33 cellular contexts compared by ENCODE assay signal in the genomic region with DNA sequence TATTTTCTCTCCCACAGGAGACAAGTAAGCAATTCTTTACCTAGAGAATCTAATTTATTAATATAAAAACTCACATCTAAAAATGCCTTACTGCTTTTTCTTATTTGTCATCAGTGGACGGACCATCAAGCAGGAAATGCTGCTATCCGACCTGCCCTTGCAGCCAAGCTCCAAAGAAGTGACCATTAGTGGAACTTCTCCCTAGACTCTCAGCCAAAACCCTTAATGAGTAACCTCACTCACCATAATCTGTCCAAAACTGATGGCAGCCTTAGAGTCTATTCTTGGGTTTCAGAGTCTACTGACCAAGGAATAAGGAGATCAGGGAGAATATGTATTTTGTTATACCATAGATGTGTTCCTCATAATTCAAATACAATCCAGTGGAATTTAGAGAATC.
DNase-seq lines count a peak whose midpoint lies in the region; ATAC-seq, FAIRE-seq and TF ChIP-seq lines count a peak whose summit lies in the region.
"Had no signal": no experiment of that assay in that cellular context is flagged by ENCODE, and none has a peak within 500 bp of the region (broad histone marks: within the 10 kb centered on the region; RNA-seq: fewer than 3 reads in every experiment).

No MANE protein-coding gene starts in this region.

- no peaks in the 10 kb centered on the region for H3K79me2 ChIP-seq in HepG2 (ENCODE audit: insufficient read depth, low read length)

- H3K18ac ChIP-seq in IMR-90 (ENCODE audit: low read depth, low read length): no peak overlapping the region

- H4K5ac ChIP-seq in IMR-90 (ENCODE audit: low read depth, low read length): no peak overlapping the region

- intact Hi-C loops in right lobe of liver (cut with DNase I): no loop called here
- intact Hi-C loops in HepG2 (cut with micrococcal nuclease; ENCODE audit: unreplicated experiment): no loop called here
- intact Hi-C loops in IMR-90 (cut with micrococcal nuclease): no loop called here

- no peak overlapping the region for H3K14ac ChIP-seq in IMR-90 (replicated peaks; ENCODE audit: low read depth, low read length)

- no peak overlapping the region for H2BK5ac ChIP-seq in IMR-90 (ENCODE audit: low read depth, low read length, poor library complexity, severe bottlenecking)

- peak overlapping the region; percentile 75; the same call in 1 of the 2 replicates for H3K23ac ChIP-seq in IMR-90 (ENCODE audit: low read depth, low read length)

- no TSS peak for BruUV-seq in HepG2 (replicated peaks; lab: Mats Ljungman, UMichigan)
- BruUV-seq in IMR-90 (replicated peaks; lab: Mats Ljungman, UMichigan): no TSS peak

- H3K79me1 ChIP-seq in IMR-90 (ENCODE audit: low read depth in 1 of 2, low read length in 2 of 2): peaks cover 6 to 15% of the 10 kb centered on the region in 2 experiments

- no peak for TF ChIP-seq RAD21 in HepG2 (CRISPR knock-in tag; IDR thresholded peaks at IDR 0.05)
- no peak for TF ChIP-seq RAD21 in IMR-90 (IDR thresholded peaks at IDR 0.05; ENCODE audit: low read length)

- H2BK15ac ChIP-seq in IMR-90 (ENCODE audit: low read depth, low read length): no peak overlapping the region

- dilution Hi-C loops in IMR-90 (cut with HindIII; ENCODE audit: low sequenced_read_pairs, unreplicated experiment): no loop called here

- H2AK5ac ChIP-seq in IMR-90 (ENCODE audit: low read depth, low read length): no peak overlapping the region

- H3K4me2 ChIP-seq in HepG2 (ENCODE audit: low read depth, low read length) (no peak overlapping the region), IMR-90 (ENCODE audit: low read depth, low read length) (no peak overlapping the region)
- H3K4me2 ChIP-seq: A549; BLaER1; BLaER1 treated with 17β-estradiol and CSF1 and Interleukin-3, amounts not matched to agents 10 nM and 100 nM had no signal

- peaks cover 0 to 11% (median 0%) of the 10 kb centered on the region in 4 donors for H3K4me1 ChIP-seq in right lobe of liver
- peaks cover 7% of the 10 kb centered on the region; the same call in 1 of the 2 replicates for H3K4me1 ChIP-seq in HepG2 (ENCODE audit: insufficient read depth, low read length)
- H3K4me1 ChIP-seq in IMR-90 (ENCODE audit: control insufficient read depth, insufficient read depth, low read length): peaks cover 3% of the 10 kb centered on the region
- H3K4me1 ChIP-seq: A549, BE2C, BLaER1, Caco-2 had no signal

- H4K91ac ChIP-seq in IMR-90 (ENCODE audit: insufficient read depth, low read depth, low read length): no peak overlapping the region

- CTCF ChIA-PET in HepG2 (lab: Yijun Ruan, JAX; ENCODE audit: low intra/inter-chr PET ratio, low total read pairs) (no interaction called here), IMR-90 (lab: Yijun Ruan, JAX) (no interaction called here)

- H3K9ac ChIP-seq in HepG2 (ENCODE audit: insufficient read depth, low read depth, low read length): no peak overlapping the region
- H3K9ac ChIP-seq in IMR-90 (ENCODE audit: low read depth, low read length): no peak overlapping the region
- H3K9ac ChIP-seq: BLaER1; BLaER1 treated with 17β-estradiol and CSF1 and Interleukin-3, amounts not matched to agents 10 nM and 100 nM had no signal

- H4K20me1 ChIP-seq in HepG2 (ENCODE audit: insufficient read depth, low read length): no peaks in the 10 kb centered on the region
- H4K20me1 ChIP-seq in IMR-90 (ENCODE audit: insufficient read depth, low read length): no peaks in the 10 kb centered on the region

- in situ Hi-C loops in HepG2 (cut with HindIII; ENCODE audit: extremely low pct_ligation_motif_present, low pct_unique_long_range_greater_than_20kb) (no loop called here), IMR-90 (cut with MboI; ENCODE audit: low sequenced_read_pairs) (no loop called here)

- H3K27me3 ChIP-seq in right lobe of liver: no peaks in the 10 kb centered on the region
- H3K27me3 ChIP-seq in HepG2 (ENCODE audit: control insufficient read depth in 1 of 2, insufficient read depth in 2 of 2, low read length in 2 of 2): no peaks in the 10 kb centered on the region
- H3K27me3 ChIP-seq in IMR-90 (ENCODE audit: control insufficient read depth, insufficient read depth, low read length): no peaks in the 10 kb centered on the region
- H3K27me3 ChIP-seq: BE2C; BLaER1; BLaER1 treated with 17β-estradiol and CSF1 and Interleukin-3, amounts not matched to agents 10 nM and 100 nM had no signal

- TF ChIP-seq EP300 in HepG2 (IDR thresholded peaks at IDR 0.05; ENCODE audit: low read depth in 2 of 2, low read length in 2 of 2) (no peak), HepG2 (CRISPR knock-in tag; IDR thresholded peaks at IDR 0.05; ENCODE audit: borderline replicate concordance) (no peak)

- TF ChIP-seq POLR2A in right lobe of liver (IDR thresholded peaks at IDR 0.05) (no peak), HepG2 (IDR thresholded peaks at IDR 0.05; ENCODE audit: insufficient read depth in 1 of 2, low read depth in 2 of 2, low read length in 2 of 2) (no peak), IMR-90 (IDR thresholded peaks at IDR 0.05; ENCODE audit: low read depth, low read length) (no peak)

- no peak overlapping the region for H3K27ac ChIP-seq in right lobe of liver
- H3K27ac ChIP-seq in HepG2 (ENCODE audit: extremely low read length, insufficient read depth, low read length): no peak overlapping the region
- no peak overlapping the region for H3K27ac ChIP-seq in IMR-90 (ENCODE audit: insufficient read depth, low read length)
- H3K27ac ChIP-seq: 22Rv1; A549; BLaER1; BLaER1 treated with 17β-estradiol and CSF1 and Interleukin-3, amounts not matched to agents 10 nM and 100 nM; C4-2B had no signal

- no peak for FAIRE-seq in HepG2 (lab: Jason Lieb, UNC)
- FAIRE-seq: A204.1, A549, D721Med had no signal

- ATAC-seq in right lobe of liver (peak; percentile 62 to 90 (median 68)), HepG2 (no peak), IMR-90 (ENCODE audit: low read depth) (no peak), left lobe of liver (peak; percentile 95), HG02852 (IDR thresholded peaks at IDR 0.05; ENCODE audit: unreplicated experiment) (no peak)
- ATAC-seq: A549; CD8-positive, alpha-beta T cell had no signal

- no peak overlapping the region for H2AK9ac ChIP-seq in IMR-90 (replicated peaks; ENCODE audit: low read depth, low read length, poor library complexity)

- peaks cover 0 to 12% (median 3%) of the 10 kb centered on the region in 4 donors for H3K36me3 ChIP-seq in right lobe of liver
- H3K36me3 ChIP-seq in HepG2 (replicated peaks in 1 of 2; ENCODE audit: control insufficient read depth in 1 of 2, insufficient read depth in 2 of 2, low read length in 2 of 2): peaks cover 2 to 3% of the 10 kb centered on the region in 2 experiments; a peak in 2 of 5 replicates
- peaks cover 15% of the 10 kb centered on the region for H3K36me3 ChIP-seq in IMR-90 (ENCODE audit: control insufficient read depth, insufficient read depth, low read length)

- no peak overlapping the region for H2BK120ac ChIP-seq in IMR-90 (ENCODE audit: low read depth, low read length)

- no peak overlapping the region for H3K56ac ChIP-seq in IMR-90 (ENCODE audit: extremely low read depth, insufficient read depth, low read length)

- no peak overlapping the region for H2BK20ac ChIP-seq in IMR-90 (ENCODE audit: low read depth, low read length)

- H2AFZ ChIP-seq in HepG2 (ENCODE audit: low read length) (no peak overlapping the region), IMR-90 (replicated peaks; ENCODE audit: low read length, poor library complexity) (no peak overlapping the region)

- no peak overlapping the region for H3K4ac ChIP-seq in IMR-90 (ENCODE audit: low read depth, low read length)

- no peak overlapping the region for H4K8ac ChIP-seq in IMR-90 (ENCODE audit: low read depth in 2 of 2, low read length in 2 of 2)

- 33% methylated on average over 2 of the region's 2 CpGs for WGBS in right lobe of liver (ENCODE audit: insufficient coverage, low coverage, low lambda C conversion rate, missing lambda C conversion rate)
- WGBS in HepG2 (ENCODE audit: low lambda C conversion rate): 94% methylated on average over 2 of the region's 2 CpGs
- no CpG with 5 or more reads among the region's 2 CpGs for whole genome bisulfite sequencing in IMR-90 (ENCODE audit: extremely low coverage in 2 of 2, insufficient read length in 1 of 2), 2 experiments

- H3K4me3 ChIP-seq in right lobe of liver (no peak overlapping the region), HepG2 (replicated peaks in 1 of 3; ENCODE audit: insufficient read depth in 1 of 3, low read depth in 2 of 3, low read length in 3 of 3) (no peak overlapping the region), IMR-90 (ENCODE audit: insufficient read depth, low read depth, low read length) (no peak overlapping the region)
- H3K4me3 ChIP-seq: A549; BLaER1; BLaER1 treated with 17β-estradiol and CSF1 and Interleukin-3, amounts not matched to agents 10 nM and 100 nM had no signal

- no peak for DNase-seq in right lobe of liver
- DNase-seq in HepG2 (ENCODE audit: low spot score): no peak
- DNase-seq in IMR-90: no peak
- no peak for DNase-seq in left lobe of liver (ENCODE audit: low spot score)
- DNase-seq in SKM-1 treated with dmso at 0.1 percent for 144 hours (lab: John Stamatoyannopoulos, UW; ENCODE audit: unreplicated experiment): no peak
- DNase-seq: 8988T; ACHN; AML-193; BE2C; C1 segment of cervical spinal cord; Caco-2; Calu3; CD4-positive, alpha-beta memory T cell; CD4-positive, alpha-beta T cell; CD4-positive, CD25-positive, alpha-beta regulatory T cell; CD8-positive, alpha-beta memory T cell; CD8-positive, alpha-beta T cell; COR-L47; DMS 273 treated with DMSO at 0.1 percent for 48 hours; DMS153; DMS53; DMS79; DMS79 treated with DMSO at 0.1 percent for 48 hours; DND-41; EL had no signal

- POLR2A ChIA-PET in HepG2 (lab: Yijun Ruan, JAX) (no interaction called here), IMR-90 (lab: Charles Lee; ENCODE audit: unreplicated experiment) (no interaction called here)

- H3K9me3 ChIP-seq in right lobe of liver: no peaks in the 10 kb centered on the region
- no peaks in the 10 kb centered on the region for H3K9me3 ChIP-seq in HepG2 (ENCODE audit: low read length)
- H3K9me3 ChIP-seq in IMR-90 (ENCODE audit: control insufficient read depth, insufficient read depth, low read length): no peaks in the 10 kb centered on the region
- H3K9me3 ChIP-seq: A549; BE2C; BLaER1; BLaER1 treated with 17β-estradiol and CSF1 and Interleukin-3, amounts not matched to agents 10 nM and 100 nM; Caco-2 had no signal

- 0 out of 2 replicates have a peak, but pooled peaks cover 5% of the 10 kb centered on the region for H3K9me1 ChIP-seq in IMR-90 (ENCODE audit: insufficient read depth, low read length)

- no peak for TF ChIP-seq CTCF in right lobe of liver (IDR thresholded peaks at IDR 0.05)
- TF ChIP-seq CTCF in HepG2 (CRISPR knock-in tag; IDR thresholded peaks at IDR 0.05): no peak
- no peak for TF ChIP-seq CTCF in IMR-90 (conservative IDR thresholded peaks at IDR 0.05; ENCODE audit: low read depth, low read length)

TF ChIP-seq in HepG2, 621 proteins besides CTCF, POLR2A, EP300 and RAD21 (continues in another document):
- TF ChIP-seq SP1 (IDR thresholded peaks at IDR 0.05) (no peak), SP1 (CRISPR knock-in tag; IDR thresholded peaks at IDR 0.05) (no peak), MED1 (CRISPR knock-in tag; IDR thresholded peaks at IDR 0.05) (no peak), SOX5 (CRISPR knock-in tag; IDR thresholded peaks at IDR 0.05; ENCODE audit: borderline replicate concordance) (no peak)

Comparison
In these comparisons a context has a peak if more than half of its experiments do, and no peak if none do; other contexts are left out.
1. ATAC-seq: peak in right lobe of liver (4 of 4) and left lobe of liver (single experiment); none in HepG2 (single experiment), IMR-90 (single experiment) and HG02852 (single experiment).